2 cellular contexts compared by ENCODE assay signal in the genomic region with DNA sequence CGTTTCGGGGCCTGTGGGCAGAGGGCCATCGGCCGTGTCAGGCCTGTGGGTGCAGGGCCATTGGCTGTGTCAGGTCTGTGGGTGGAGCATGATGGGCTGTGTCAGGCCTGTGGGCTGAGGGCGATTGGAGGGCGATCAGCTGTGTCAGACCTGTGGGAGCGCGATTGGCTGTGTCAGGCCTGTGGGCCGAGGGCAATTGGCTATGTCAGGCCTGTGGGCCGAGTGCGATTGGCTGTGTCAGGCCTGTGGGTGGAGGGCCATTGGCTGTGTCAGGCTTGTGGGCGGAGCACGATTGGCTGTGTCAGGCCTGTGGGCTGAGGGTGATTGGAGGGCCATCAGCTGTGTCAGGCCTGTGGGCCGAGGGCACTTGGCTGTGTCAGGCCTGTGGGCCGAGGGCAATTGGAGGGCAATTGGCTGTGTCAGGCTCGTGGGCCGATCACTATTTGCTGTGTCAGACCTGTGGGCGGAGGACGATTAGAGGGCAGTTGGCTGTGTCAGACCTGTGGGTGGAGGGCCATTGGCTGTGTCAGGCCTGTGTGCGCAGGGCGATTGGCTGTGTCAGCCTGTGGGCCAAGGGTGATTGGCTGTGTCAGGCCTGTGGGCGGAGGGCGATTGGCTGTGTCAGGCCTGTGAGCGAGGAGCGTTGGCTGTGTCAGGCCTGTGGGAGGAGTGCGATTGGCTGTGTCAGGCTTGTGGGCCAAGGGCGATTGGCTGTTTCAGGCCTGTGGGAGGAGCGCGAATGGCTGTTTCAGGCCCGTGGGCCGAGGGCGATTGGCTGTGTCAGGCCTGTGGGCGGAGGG.
TF ChIP-seq lines count a peak whose summit lies in the region.

No MANE protein-coding gene starts in this region.

TF ChIP-seq in A549, 52 proteins besides CTCF, POLR2A, EP300 and RAD21 (continued from another document):
- TF ChIP-seq, protein P1, sequence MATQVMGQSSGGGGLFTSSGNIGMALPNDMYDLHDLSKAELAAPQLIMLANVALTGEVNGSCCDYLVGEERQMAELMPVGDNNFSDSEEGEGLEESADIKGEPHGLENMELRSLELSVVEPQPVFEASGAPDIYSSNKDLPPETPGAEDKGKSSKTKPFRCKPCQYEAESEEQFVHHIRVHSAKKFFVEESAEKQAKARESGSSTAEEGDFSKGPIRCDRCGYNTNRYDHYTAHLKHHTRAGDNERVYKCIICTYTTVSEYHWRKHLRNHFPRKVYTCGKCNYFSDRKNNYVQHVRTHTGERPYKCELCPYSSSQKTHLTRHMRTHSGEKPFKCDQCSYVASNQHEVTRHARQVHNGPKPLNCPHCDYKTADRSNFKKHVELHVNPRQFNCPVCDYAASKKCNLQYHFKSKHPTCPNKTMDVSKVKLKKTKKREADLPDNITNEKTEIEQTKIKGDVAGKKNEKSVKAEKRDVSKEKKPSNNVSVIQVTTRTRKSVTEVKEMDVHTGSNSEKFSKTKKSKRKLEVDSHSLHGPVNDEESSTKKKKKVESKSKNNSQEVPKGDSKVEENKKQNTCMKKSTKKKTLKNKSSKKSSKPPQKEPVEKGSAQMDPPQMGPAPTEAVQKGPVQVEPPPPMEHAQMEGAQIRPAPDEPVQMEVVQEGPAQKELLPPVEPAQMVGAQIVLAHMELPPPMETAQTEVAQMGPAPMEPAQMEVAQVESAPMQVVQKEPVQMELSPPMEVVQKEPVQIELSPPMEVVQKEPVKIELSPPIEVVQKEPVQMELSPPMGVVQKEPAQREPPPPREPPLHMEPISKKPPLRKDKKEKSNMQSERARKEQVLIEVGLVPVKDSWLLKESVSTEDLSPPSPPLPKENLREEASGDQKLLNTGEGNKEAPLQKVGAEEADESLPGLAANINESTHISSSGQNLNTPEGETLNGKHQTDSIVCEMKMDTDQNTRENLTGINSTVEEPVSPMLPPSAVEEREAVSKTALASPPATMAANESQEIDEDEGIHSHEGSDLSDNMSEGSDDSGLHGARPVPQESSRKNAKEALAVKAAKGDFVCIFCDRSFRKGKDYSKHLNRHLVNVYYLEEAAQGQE (IDR thresholded peaks at IDR 0.05) = no peak
- TF ChIP-seq FOSB (CRISPR knock-in tag; IDR thresholded peaks at IDR 0.05) (no peak), BCL3 (IDR thresholded peaks at IDR 0.05) (no peak), RFX5 (IDR thresholded peaks at IDR 0.05) (no peak), TFCP2L1 (CRISPR knock-in tag; IDR thresholded peaks at IDR 0.05) (no peak), CBX8 (IDR thresholded peaks at IDR 0.05) (no peak), SMC3 (IDR thresholded peaks at IDR 0.05) (no peak), HDAC2 (IDR thresholded peaks at IDR 0.05) (no peak), JUNB (IDR thresholded peaks at IDR 0.05) (no peak), KDM1A (IDR thresholded peaks at IDR 0.05; ENCODE audit: low read depth) (no peak), USF2 (IDR thresholded peaks at IDR 0.05) (no peak), MAZ (IDR thresholded peaks at IDR 0.05; ENCODE audit: borderline replicate concordance, low read depth, low read length) (no peak), BHLHE40 (IDR thresholded peaks at IDR 0.05; ENCODE audit: low read depth, low read length) (no peak), ZSCAN20 (CRISPR knock-in tag; IDR thresholded peaks at IDR 0.05) (no peak), FOXS1 (CRISPR knock-in tag; IDR thresholded peaks at IDR 0.05) (no peak), ZFP36 (IDR thresholded peaks at IDR 0.05; ENCODE audit: borderline replicate concordance, partially characterized antibody) (no peak)

TF ChIP-seq in HEK293, 187 proteins besides CTCF, POLR2A, EP300 and RAD21 (continued from another document):
- TF ChIP-seq AEBP2 (tag by site-specific recombination; IDR thresholded peaks at IDR 0.05; ENCODE audit: borderline replicate concordance) (no peak), ZNF629 (tag by site-specific recombination; IDR thresholded peaks at IDR 0.05) (no peak)
